In the genomic region with DNA sequence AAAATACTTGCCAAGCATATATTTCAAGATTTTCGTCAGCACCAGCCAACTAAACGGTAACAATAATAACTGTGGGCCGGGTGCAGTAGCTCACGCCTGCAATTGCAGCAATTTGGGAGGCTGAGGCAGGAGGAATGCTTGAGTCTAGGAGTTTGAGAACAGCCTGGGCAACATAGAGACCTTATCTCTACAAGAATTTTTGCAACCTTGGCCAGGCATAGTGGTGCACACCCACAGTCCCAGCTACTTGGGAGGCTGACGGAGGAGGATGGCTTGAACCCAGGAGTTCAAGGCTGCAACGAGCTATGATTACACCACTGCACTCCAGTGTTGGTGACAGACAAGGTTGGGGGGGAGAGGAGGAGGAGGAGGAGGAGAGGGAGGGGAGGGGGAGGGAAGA, we compare ENCODE assay signal across 30 cellular contexts.
"Had no signal": no experiment of that assay in that cellular context is flagged by ENCODE, and none has a peak within 500 bp of the region (broad histone marks: within the 10 kb centered on the region; RNA-seq: fewer than 3 reads in every experiment).

No MANE protein-coding gene starts in this region.

- H3K79me2 ChIP-seq: parathyroid adenoma had no signal

- H2AFZ ChIP-seq: neural progenitor cell, parathyroid adenoma had no signal

- H3K27me3 ChIP-seq: neural progenitor cell, ovary, right atrium auricular region, right lobe of liver, suprapubic skin, thyroid gland, tibial nerve, upper lobe of right lung, uterus had no signal

- H3K27me3 Mint-ChIP-seq: stimulated activated naive CD8-positive, alpha-beta T cell treated with anti-CD3 and anti-CD28 coated beads, Interleukin-15, amount 100 ng/mL, for 72 hours; type B pancreatic cell had no signal

- DNase-seq: naive thymus-derived CD4-positive, alpha-beta T cell; natural killer cell; occipital lobe; ovary; posterior cingulate gyrus; retina; right lobe of liver; sigmoid colon; small intestine; stimulated activated CD4-positive, alpha-beta T cell treated with anti-CD3 and anti-CD28 coated beads, Interleukin-12 subunit alpha, Interleukin-12 subunit beta, amount 100 ng/mL, for 4 hours; stimulated activated CD4-positive, alpha-beta T cell treated with anti-CD3 and anti-CD28 coated beads, Interleukin-1b, Interleukin-23, amount 100 ng/mL, for 48 hours; stimulated activated CD4-positive, alpha-beta T cell treated with anti-CD3 and anti-CD28 coated beads, Interleukin-4, amount 100 ng/mL, for 1 hour; stimulated activated CD4-positive, alpha-beta T cell treated with anti-CD3 and anti-CD28 coated beads, Interleukin-4, amount 100 ng/mL, for 4 hours; stimulated activated CD8-positive, alpha-beta memory T cell treated with anti-CD3 and anti-CD28 coated beads, Interleukin-4, amount 100 ng/mL, for 48 hours; stimulated activated naive CD4-positive, alpha-beta T cell; stimulated activated naive CD8-positive, alpha-beta T cell treated with anti-CD3 and anti-CD28 coated beads, Interleukin-15, amount 100 ng/mL, for 72 hours; stimulated activated naive CD8-positive, alpha-beta T cell treated with anti-CD3 and anti-CD28 coated beads, Interleukin-15, Interleukin-2, amounts not matched to agents 100 U/mL and 50 U/mL, for 24 hours; thyroid gland; upper lobe of right lung; uterus had no signal

- H3K4me1 ChIP-seq: neural progenitor cell, parathyroid adenoma, prostate gland, right atrium auricular region, right lobe of liver, sigmoid colon, suprapubic skin, thyroid gland, tibial nerve, upper lobe of right lung had no signal

- H3K4me2 ChIP-seq: neural progenitor cell had no signal

- H3K36me3 ChIP-seq: neural progenitor cell, ovary, prostate gland, right atrium auricular region, right lobe of liver, sigmoid colon, suprapubic skin, thoracic aorta, thyroid gland, tibial nerve, upper lobe of right lung, uterus had no signal

- H3K9ac ChIP-seq: neural progenitor cell, parathyroid adenoma had no signal

- H3K4me3 ChIP-seq: neural progenitor cell, ovary, prostate gland, right atrium auricular region, right lobe of liver, sigmoid colon, suprapubic skin, thoracic aorta, thyroid gland, tibial nerve, upper lobe of right lung, uterus had no signal

- H3K36me3 Mint-ChIP-seq: natural killer cell had no signal

- H3K27ac Mint-ChIP-seq: natural killer cell; nephron; neural progenitor cell; stimulated activated memory B cell treated with anti-CD40 and anti-IgM and Interleukin-4, amounts not matched to agents 10 μg/mL and 1 μg/mL and 100 μg/mL, for 72 hours; stimulated activated naive CD8-positive, alpha-beta T cell treated with anti-CD3 and anti-CD28 coated beads, Interleukin-15, amount 100 ng/mL, for 72 hours; type B pancreatic cell had no signal

- H3K27ac ChIP-seq: neural progenitor cell, ovary, parathyroid adenoma, prostate gland, right atrium auricular region, right lobe of liver, sigmoid colon, suprapubic skin, thoracic aorta, thyroid gland, tibial nerve, upper lobe of right lung, uterus had no signal

- H3K4me3 Mint-ChIP-seq: naive thymus-derived CD4-positive, alpha-beta T cell; natural killer cell; nephron; neural progenitor cell; stimulated activated memory B cell treated with anti-CD40 and anti-IgM and Interleukin-4, amounts not matched to agents 10 μg/mL and 1 μg/mL and 100 μg/mL, for 72 hours; stimulated activated naive CD8-positive, alpha-beta T cell treated with anti-CD3 and anti-CD28 coated beads, Interleukin-15, amount 100 ng/mL, for 72 hours; type B pancreatic cell had no signal

- H3K9me3 ChIP-seq: ovary, prostate gland, right lobe of liver, thoracic aorta, thyroid gland, upper lobe of right lung, uterus had no signal

- H3K4me1 Mint-ChIP-seq: natural killer cell; neural progenitor cell; stimulated activated memory B cell treated with anti-CD40 and anti-IgM and Interleukin-4, amounts not matched to agents 10 μg/mL and 1 μg/mL and 100 μg/mL, for 72 hours; stimulated activated naive CD8-positive, alpha-beta T cell treated with anti-CD3 and anti-CD28 coated beads, Interleukin-15, amount 100 ng/mL, for 72 hours had no signal
